ENCODE assay signal across 1 cellular context in the genomic region with DNA sequence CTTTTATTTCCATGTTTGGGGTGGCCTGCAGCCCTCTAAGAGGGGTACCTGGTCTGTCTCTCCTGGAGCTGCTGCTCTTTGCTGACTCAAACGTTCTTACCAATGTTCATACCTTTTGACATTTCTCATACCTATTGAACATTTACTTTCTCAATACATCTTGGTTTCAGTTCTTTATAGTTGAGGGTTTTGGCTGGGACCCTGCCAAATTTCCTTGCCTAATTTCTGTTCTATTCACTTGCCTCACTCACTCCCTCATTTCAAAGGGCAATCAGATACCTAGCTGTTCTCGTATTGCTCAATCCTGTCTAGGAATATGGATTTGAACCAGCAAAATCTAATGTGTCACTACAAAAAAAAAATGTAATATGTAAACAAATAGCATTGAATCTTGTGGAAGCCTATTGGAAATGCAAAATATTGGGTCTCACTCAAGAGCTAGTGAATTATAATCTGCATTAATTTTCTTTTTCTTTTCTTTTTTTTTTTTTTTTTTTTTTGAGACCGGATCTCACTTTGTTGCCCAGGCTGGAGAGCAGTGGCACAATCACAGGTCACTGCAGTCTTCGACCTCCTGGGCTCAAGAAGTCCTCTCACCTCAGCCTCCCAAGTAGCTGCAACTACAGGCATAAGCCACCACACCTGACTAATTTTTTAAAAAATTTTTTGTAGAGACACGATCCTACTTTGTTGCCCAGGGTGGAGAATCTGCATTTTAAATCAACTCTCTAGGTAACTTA.
TF ChIP-seq lines count a peak whose summit lies in the region.

No MANE protein-coding gene starts in this region.

TF ChIP-seq in HepG2, 621 proteins besides CTCF, POLR2A, EP300 and RAD21 (continued from another document):
- TF ChIP-seq, protein P1, sequence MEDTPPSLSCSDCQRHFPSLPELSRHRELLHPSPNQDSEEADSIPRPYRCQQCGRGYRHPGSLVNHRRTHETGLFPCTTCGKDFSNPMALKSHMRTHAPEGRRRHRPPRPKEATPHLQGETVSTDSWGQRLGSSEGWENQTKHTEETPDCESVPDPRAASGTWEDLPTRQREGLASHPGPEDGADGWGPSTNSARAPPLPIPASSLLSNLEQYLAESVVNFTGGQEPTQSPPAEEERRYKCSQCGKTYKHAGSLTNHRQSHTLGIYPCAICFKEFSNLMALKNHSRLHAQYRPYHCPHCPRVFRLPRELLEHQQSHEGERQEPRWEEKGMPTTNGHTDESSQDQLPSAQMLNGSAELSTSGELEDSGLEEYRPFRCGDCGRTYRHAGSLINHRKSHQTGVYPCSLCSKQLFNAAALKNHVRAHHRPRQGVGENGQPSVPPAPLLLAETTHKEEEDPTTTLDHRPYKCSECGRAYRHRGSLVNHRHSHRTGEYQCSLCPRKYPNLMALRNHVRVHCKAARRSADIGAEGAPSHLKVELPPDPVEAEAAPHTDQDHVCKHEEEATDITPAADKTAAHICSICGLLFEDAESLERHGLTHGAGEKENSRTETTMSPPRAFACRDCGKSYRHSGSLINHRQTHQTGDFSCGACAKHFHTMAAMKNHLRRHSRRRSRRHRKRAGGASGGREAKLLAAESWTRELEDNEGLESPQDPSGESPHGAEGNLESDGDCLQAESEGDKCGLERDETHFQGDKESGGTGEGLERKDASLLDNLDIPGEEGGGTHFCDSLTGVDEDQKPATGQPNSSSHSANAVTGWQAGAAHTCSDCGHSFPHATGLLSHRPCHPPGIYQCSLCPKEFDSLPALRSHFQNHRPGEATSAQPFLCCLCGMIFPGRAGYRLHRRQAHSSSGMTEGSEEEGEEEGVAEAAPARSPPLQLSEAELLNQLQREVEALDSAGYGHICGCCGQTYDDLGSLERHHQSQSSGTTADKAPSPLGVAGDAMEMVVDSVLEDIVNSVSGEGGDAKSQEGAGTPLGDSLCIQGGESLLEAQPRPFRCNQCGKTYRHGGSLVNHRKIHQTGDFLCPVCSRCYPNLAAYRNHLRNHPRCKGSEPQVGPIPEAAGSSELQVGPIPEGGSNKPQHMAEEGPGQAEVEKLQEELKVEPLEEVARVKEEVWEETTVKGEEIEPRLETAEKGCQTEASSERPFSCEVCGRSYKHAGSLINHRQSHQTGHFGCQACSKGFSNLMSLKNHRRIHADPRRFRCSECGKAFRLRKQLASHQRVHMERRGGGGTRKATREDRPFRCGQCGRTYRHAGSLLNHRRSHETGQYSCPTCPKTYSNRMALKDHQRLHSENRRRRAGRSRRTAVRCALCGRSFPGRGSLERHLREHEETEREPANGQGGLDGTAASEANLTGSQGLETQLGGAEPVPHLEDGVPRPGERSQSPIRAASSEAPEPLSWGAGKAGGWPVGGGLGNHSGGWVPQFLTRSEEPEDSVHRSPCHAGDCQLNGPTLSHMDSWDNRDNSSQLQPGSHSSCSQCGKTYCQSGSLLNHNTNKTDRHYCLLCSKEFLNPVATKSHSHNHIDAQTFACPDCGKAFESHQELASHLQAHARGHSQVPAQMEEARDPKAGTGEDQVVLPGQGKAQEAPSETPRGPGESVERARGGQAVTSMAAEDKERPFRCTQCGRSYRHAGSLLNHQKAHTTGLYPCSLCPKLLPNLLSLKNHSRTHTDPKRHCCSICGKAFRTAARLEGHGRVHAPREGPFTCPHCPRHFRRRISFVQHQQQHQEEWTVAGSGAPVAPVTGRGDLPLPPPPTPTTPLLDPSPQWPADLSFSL (CRISPR knock-in tag; IDR thresholded peaks at IDR 0.05) = no peak
- TF ChIP-seq SNAI1 (CRISPR knock-in tag; IDR thresholded peaks at IDR 0.05; ENCODE audit: borderline replicate concordance) = no peak
- TF ChIP-seq, protein P2, sequence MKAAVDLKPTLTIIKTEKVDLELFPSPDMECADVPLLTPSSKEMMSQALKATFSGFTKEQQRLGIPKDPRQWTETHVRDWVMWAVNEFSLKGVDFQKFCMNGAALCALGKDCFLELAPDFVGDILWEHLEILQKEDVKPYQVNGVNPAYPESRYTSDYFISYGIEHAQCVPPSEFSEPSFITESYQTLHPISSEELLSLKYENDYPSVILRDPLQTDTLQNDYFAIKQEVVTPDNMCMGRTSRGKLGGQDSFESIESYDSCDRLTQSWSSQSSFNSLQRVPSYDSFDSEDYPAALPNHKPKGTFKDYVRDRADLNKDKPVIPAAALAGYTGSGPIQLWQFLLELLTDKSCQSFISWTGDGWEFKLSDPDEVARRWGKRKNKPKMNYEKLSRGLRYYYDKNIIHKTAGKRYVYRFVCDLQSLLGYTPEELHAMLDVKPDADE (CRISPR knock-in tag; IDR thresholded peaks at IDR 0.05) = no peak
- TF ChIP-seq ZSCAN12 (CRISPR knock-in tag; IDR thresholded peaks at IDR 0.05) = no peak
- no peak for TF ChIP-seq HNF4A (CRISPR knock-in tag; IDR thresholded peaks at IDR 0.05)
- TF ChIP-seq ZNF382 (CRISPR knock-in tag; IDR thresholded peaks at IDR 0.05; ENCODE audit: borderline replicate concordance) = no peak
- TF ChIP-seq, protein P3, sequence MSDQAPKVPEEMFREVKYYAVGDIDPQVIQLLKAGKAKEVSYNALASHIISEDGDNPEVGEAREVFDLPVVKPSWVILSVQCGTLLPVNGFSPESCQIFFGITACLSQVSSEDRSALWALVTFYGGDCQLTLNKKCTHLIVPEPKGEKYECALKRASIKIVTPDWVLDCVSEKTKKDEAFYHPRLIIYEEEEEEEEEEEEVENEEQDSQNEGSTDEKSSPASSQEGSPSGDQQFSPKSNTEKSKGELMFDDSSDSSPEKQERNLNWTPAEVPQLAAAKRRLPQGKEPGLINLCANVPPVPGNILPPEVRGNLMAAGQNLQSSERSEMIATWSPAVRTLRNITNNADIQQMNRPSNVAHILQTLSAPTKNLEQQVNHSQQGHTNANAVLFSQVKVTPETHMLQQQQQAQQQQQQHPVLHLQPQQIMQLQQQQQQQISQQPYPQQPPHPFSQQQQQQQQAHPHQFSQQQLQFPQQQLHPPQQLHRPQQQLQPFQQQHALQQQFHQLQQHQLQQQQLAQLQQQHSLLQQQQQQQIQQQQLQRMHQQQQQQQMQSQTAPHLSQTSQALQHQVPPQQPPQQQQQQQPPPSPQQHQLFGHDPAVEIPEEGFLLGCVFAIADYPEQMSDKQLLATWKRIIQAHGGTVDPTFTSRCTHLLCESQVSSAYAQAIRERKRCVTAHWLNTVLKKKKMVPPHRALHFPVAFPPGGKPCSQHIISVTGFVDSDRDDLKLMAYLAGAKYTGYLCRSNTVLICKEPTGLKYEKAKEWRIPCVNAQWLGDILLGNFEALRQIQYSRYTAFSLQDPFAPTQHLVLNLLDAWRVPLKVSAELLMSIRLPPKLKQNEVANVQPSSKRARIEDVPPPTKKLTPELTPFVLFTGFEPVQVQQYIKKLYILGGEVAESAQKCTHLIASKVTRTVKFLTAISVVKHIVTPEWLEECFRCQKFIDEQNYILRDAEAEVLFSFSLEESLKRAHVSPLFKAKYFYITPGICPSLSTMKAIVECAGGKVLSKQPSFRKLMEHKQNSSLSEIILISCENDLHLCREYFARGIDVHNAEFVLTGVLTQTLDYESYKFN (CRISPR knock-in tag; conservative IDR thresholded peaks at IDR 0.05) = no peak
- no peak for TF ChIP-seq HCFC1 (IDR thresholded peaks at IDR 0.05; ENCODE audit: low read depth, low read length)
- TF ChIP-seq, protein P4, sequence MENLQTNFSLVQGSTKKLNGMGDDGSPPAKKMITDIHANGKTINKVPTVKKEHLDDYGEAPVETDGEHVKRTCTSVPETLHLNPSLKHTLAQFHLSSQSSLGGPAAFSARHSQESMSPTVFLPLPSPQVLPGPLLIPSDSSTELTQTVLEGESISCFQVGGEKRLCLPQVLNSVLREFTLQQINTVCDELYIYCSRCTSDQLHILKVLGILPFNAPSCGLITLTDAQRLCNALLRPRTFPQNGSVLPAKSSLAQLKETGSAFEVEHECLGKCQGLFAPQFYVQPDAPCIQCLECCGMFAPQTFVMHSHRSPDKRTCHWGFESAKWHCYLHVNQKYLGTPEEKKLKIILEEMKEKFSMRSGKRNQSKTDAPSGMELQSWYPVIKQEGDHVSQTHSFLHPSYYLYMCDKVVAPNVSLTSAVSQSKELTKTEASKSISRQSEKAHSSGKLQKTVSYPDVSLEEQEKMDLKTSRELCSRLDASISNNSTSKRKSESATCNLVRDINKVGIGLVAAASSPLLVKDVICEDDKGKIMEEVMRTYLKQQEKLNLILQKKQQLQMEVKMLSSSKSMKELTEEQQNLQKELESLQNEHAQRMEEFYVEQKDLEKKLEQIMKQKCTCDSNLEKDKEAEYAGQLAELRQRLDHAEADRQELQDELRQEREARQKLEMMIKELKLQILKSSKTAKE (CRISPR knock-in tag; IDR thresholded peaks at IDR 0.05; ENCODE audit: borderline replicate concordance) = no peak
- TF ChIP-seq, protein P5, sequence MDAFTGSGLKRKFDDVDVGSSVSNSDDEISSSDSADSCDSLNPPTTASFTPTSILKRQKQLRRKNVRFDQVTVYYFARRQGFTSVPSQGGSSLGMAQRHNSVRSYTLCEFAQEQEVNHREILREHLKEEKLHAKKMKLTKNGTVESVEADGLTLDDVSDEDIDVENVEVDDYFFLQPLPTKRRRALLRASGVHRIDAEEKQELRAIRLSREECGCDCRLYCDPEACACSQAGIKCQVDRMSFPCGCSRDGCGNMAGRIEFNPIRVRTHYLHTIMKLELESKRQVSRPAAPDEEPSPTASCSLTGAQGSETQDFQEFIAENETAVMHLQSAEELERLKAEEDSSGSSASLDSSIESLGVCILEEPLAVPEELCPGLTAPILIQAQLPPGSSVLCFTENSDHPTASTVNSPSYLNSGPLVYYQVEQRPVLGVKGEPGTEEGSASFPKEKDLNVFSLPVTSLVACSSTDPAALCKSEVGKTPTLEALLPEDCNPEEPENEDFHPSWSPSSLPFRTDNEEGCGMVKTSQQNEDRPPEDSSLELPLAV (CRISPR knock-in tag; conservative IDR thresholded peaks at IDR 0.05; ENCODE audit: low read depth) = no peak
